In genomic region chr6:36874443-36875249, GRCh38 we compare ENCODE assay signal across 1 cellular context.
TF ChIP-seq lines count a peak whose summit lies in the region.

PPIL1 (minus strand) TSS chr6:36874803; CDS start chr6:36874772, 31 bp downstream.

TF ChIP-seq in HepG2, 621 proteins besides CTCF, POLR2A, EP300 and RAD21 (continued from another document and continues in another):
- TF ChIP-seq ZBTB26 (CRISPR knock-in tag; IDR thresholded peaks at IDR 0.05; ENCODE audit: borderline replicate concordance), result no peak
- peak; percentile 86 for TF ChIP-seq LCORL (IDR thresholded peaks at IDR 0.05)
- peak; percentile 80 for TF ChIP-seq LCORL (CRISPR knock-in tag; IDR thresholded peaks at IDR 0.05)
- TF ChIP-seq GLI4 (CRISPR knock-in tag; IDR thresholded peaks at IDR 0.05; ENCODE audit: borderline replicate concordance), result peak; percentile 95
- TF ChIP-seq ZFP36 (IDR thresholded peaks at IDR 0.05; ENCODE audit: borderline replicate concordance, low read depth, low read length, partially characterized antibody), result peak; percentile 2
- no peak for TF ChIP-seq ZC3H13 (CRISPR knock-in tag; IDR thresholded peaks at IDR 0.05)
- TF ChIP-seq GFI1 (CRISPR knock-in tag; IDR thresholded peaks at IDR 0.05; ENCODE audit: borderline replicate concordance), result 0 out of 2 replicates have a peak, but pooled peaks have one; percentile 66
- peak; percentile 70; the same call in 1 of the 2 replicates for TF ChIP-seq MEF2D (CRISPR knock-in tag; IDR thresholded peaks at IDR 0.05)
- TF ChIP-seq ZXDC (CRISPR knock-in tag; IDR thresholded peaks at IDR 0.05), result peak; percentile 79; the same call in 1 of the 2 replicates
- TF ChIP-seq DNMT1 (CRISPR knock-in tag; IDR thresholded peaks at IDR 0.05), result 0 out of 2 replicates have a peak, but pooled peaks have one; percentile 87
- TF ChIP-seq MNT (IDR thresholded peaks at IDR 0.05), result peak; percentile 84
- TF ChIP-seq HIVEP1 (CRISPR knock-in tag; IDR thresholded peaks at IDR 0.05), result peak; percentile 88
- TF ChIP-seq ZNF768 (CRISPR knock-in tag; IDR thresholded peaks at IDR 0.05), result peak; percentile 79
- no peak for TF ChIP-seq ZNF780A (CRISPR knock-in tag; IDR thresholded peaks at IDR 0.05)
- TF ChIP-seq NRL (CRISPR knock-in tag; IDR thresholded peaks at IDR 0.05; ENCODE audit: borderline replicate concordance), result peak; percentile 99
- no peak for TF ChIP-seq PAF1 (CRISPR knock-in tag; IDR thresholded peaks at IDR 0.05)
- TF ChIP-seq MXI1 (IDR thresholded peaks at IDR 0.05; ENCODE audit: borderline replicate concordance, low read depth, low read length), result peak; percentile 96; the same call in 2 of the 3 replicates
- no peak for TF ChIP-seq HOXA7 (CRISPR knock-in tag; IDR thresholded peaks at IDR 0.05)
- peak; percentile 91 for TF ChIP-seq ZNF317 (CRISPR knock-in tag; IDR thresholded peaks at IDR 0.05)
- TF ChIP-seq ZNF567 (CRISPR knock-in tag; IDR thresholded peaks at IDR 0.05; ENCODE audit: borderline replicate concordance), result peak; percentile 39; the same call in 1 of the 2 replicates
- TF ChIP-seq MEIS1 (CRISPR knock-in tag; IDR thresholded peaks at IDR 0.05; ENCODE audit: borderline replicate concordance), result no peak
- peak; percentile 73; the same call in 1 of the 2 replicates for TF ChIP-seq SALL2 (CRISPR knock-in tag; IDR thresholded peaks at IDR 0.05)
- peak; percentile 46; the same call in 1 of the 2 replicates for TF ChIP-seq AKAP8 (CRISPR knock-in tag; IDR thresholded peaks at IDR 0.05)
- peak; percentile 55; the same call in 1 of the 2 replicates for TF ChIP-seq SRF (IDR thresholded peaks at IDR 0.05; ENCODE audit: low read depth, low read length)
- peak; percentile 86; the same call in 1 of the 2 replicates for TF ChIP-seq REXO4 (CRISPR knock-in tag; IDR thresholded peaks at IDR 0.05; ENCODE audit: borderline replicate concordance)
- no peak for TF ChIP-seq SP1 (IDR thresholded peaks at IDR 0.05)
- TF ChIP-seq SP1 (CRISPR knock-in tag; IDR thresholded peaks at IDR 0.05), result peak; percentile 80
- no peak; the same call in 1 of the 2 replicates for TF ChIP-seq ZFP90 (CRISPR knock-in tag; IDR thresholded peaks at IDR 0.05; ENCODE audit: borderline replicate concordance)
- no peak for TF ChIP-seq ADNP (CRISPR knock-in tag; IDR thresholded peaks at IDR 0.05)
- TF ChIP-seq ETV6 (CRISPR knock-in tag; conservative IDR thresholded peaks at IDR 0.05), result peak; percentile 82; the same call in 1 of the 2 replicates
- TF ChIP-seq SMARCE1 (IDR thresholded peaks at IDR 0.05; ENCODE audit: borderline replicate concordance), result no peak
- peak; percentile 91 for TF ChIP-seq POLR2AphosphoS5 (IDR thresholded peaks at IDR 0.05; ENCODE audit: low read depth, low read length)
- no peak for TF ChIP-seq MLX (CRISPR knock-in tag; IDR thresholded peaks at IDR 0.05)
- no peak for TF ChIP-seq SMC3 (IDR thresholded peaks at IDR 0.05; ENCODE audit: low read length)
- no peak for TF ChIP-seq FLYWCH1 (CRISPR knock-in tag; IDR thresholded peaks at IDR 0.05)
- no peak for TF ChIP-seq TCF12 (IDR thresholded peaks at IDR 0.05)
- TF ChIP-seq TCF12 (CRISPR knock-in tag; IDR thresholded peaks at IDR 0.05), result peak; percentile 76; the same call in 1 of the 2 replicates
- no peak for TF ChIP-seq ZMYM2 (CRISPR knock-in tag; IDR thresholded peaks at IDR 0.05)
- no peak; the same call in none of the 2 replicates for TF ChIP-seq ZBTB33 (CRISPR knock-in tag; IDR thresholded peaks at IDR 0.05)
- no peak for TF ChIP-seq JDP2 (CRISPR knock-in tag; IDR thresholded peaks at IDR 0.05; ENCODE audit: borderline replicate concordance)
- no peak for TF ChIP-seq ZNF775 (CRISPR knock-in tag; IDR thresholded peaks at IDR 0.05; ENCODE audit: borderline replicate concordance)
- no peak for TF ChIP-seq TEAD2 (CRISPR knock-in tag; IDR thresholded peaks at IDR 0.05)
- TF ChIP-seq ARHGAP35 (CRISPR knock-in tag; IDR thresholded peaks at IDR 0.05; ENCODE audit: borderline replicate concordance), result peak; percentile 89
- no peak for TF ChIP-seq ZNF713 (CRISPR knock-in tag; IDR thresholded peaks at IDR 0.05)
- TF ChIP-seq SSRP1 (CRISPR knock-in tag; IDR thresholded peaks at IDR 0.05), result peak; percentile 71; the same call in 1 of the 2 replicates
- TF ChIP-seq ZEB1 (IDR thresholded peaks at IDR 0.05; ENCODE audit: insufficient replicate concordance, low read depth), result peak; percentile 85
- peak; percentile 91 for TF ChIP-seq ZNF724P (CRISPR knock-in tag; IDR thresholded peaks at IDR 0.05; ENCODE audit: borderline replicate concordance)
- TF ChIP-seq ZSCAN9 (CRISPR knock-in tag; IDR thresholded peaks at IDR 0.05; ENCODE audit: borderline replicate concordance), result peak; percentile 85
- TF ChIP-seq ZNF264 (CRISPR knock-in tag; IDR thresholded peaks at IDR 0.05), result peak; percentile 82
- peak; percentile 83 for TF ChIP-seq ZNF205 (CRISPR knock-in tag; IDR thresholded peaks at IDR 0.05)
- TF ChIP-seq CREBL2 (CRISPR knock-in tag; IDR thresholded peaks at IDR 0.05; ENCODE audit: borderline replicate concordance), result 0 out of 2 replicates have a peak, but pooled peaks have one; percentile 73
- TF ChIP-seq AGO1 (IDR thresholded peaks at IDR 0.05; ENCODE audit: low read depth, low read length, poor library complexity, severe bottlenecking), result peak; percentile 76
- TF ChIP-seq DRAP1 (CRISPR knock-in tag; IDR thresholded peaks at IDR 0.05), result peak; percentile 91
- no peak for TF ChIP-seq USF2 (IDR thresholded peaks at IDR 0.05; ENCODE audit: low read depth, low read length)
- TF ChIP-seq USF2 (CRISPR knock-in tag; IDR thresholded peaks at IDR 0.05; ENCODE audit: borderline replicate concordance), result no peak
- TF ChIP-seq FOXO4 (CRISPR knock-in tag; conservative IDR thresholded peaks at IDR 0.05), result no peak
- no peak; the same call in 1 of the 2 replicates for TF ChIP-seq ZNF83 (CRISPR knock-in tag; IDR thresholded peaks at IDR 0.05; ENCODE audit: borderline replicate concordance)
- TF ChIP-seq ZBTB8A (CRISPR knock-in tag; IDR thresholded peaks at IDR 0.05; ENCODE audit: borderline replicate concordance, low read depth), result no peak
- TF ChIP-seq ZNF101 (CRISPR knock-in tag; IDR thresholded peaks at IDR 0.05; ENCODE audit: borderline replicate concordance, low read depth), result no peak
- TF ChIP-seq MYNN (CRISPR knock-in tag; IDR thresholded peaks at IDR 0.05; ENCODE audit: low read depth), result peak; percentile 82
- TF ChIP-seq PCBP1 (IDR thresholded peaks at IDR 0.05; ENCODE audit: borderline replicate concordance, low read depth, low read length), result peak; percentile 75; the same call in 1 of the 2 replicates
- TF ChIP-seq ZBTB44 (CRISPR knock-in tag; IDR thresholded peaks at IDR 0.05), result no peak
